ENCODE assay signal across 8 cellular contexts in the genomic region with DNA sequence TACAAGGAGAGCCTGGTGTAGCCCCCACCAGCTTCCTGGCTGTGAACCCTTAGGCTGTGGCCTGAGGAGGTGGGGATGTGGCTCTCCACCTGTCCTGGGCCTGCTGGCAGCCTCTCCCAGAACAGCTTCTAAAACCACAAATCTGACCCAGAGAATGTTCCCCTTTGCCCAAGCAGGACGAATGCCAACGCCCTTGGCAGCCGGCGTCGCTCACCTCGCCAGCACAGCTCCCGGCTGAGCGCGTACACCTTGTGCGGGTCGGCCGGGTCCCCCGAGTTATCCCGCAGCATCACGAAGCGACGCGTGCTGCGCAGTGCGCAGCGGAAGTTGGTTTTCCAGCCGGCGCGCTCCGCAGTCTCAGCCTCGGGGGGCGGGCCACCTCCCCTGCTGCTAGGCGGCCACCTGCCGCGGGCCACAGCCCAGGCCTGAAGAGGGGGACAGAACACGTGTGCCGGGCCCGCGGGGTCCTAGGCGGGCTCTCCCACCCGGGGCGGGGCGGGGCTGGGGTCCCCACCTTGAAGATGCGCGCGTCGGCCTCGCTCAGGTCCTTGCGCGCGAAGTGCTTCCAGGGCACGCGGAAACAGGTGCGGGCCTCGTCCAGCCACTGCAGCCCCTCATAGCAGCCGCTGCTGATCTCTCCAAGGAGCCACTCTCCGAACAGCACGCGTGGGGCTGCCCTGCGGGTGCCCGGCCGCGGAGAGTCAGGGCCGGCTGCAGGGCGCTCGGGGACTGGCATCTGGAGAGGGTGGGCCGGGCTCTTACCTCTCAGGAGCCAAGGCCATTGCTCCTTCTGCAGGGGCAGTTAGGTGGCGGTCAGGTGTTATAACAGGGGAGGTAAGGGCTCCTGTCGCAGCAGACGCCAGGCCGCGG. TPM values are rescaled to one million over a fixed set of nuclear protein-coding genes. Genes with fewer than 3 reads are reported as not detected.
DNase-seq lines count a peak whose midpoint lies in the region; ATAC-seq, FAIRE-seq and TF ChIP-seq lines count a peak whose summit lies in the region.

No MANE protein-coding gene starts in this region.

- CTCF ChIA-PET in Calu3 (lab: Charles Lee), result interaction anchor here (0.6 to 1.0 kb wide), 3 partner anchors 10 to 39 kb away, joined by 3 to 4 read pairs (median 4); no protein-coding TSS in a partner anchor
- CTCF ChIA-PET in K562 (lab: Yijun Ruan, JAX; ENCODE audit: low intra/inter-chr PET ratio), result no interaction called here

- no peak for TF ChIP-seq POLR2A in K562 (conservative IDR thresholded peaks at IDR 0.05)

- H3K27me3 ChIP-seq in HUES64 (ENCODE audit: insufficient read depth, low read length) (no peaks in the 10 kb centered on the region), K562 (ENCODE audit: control insufficient read depth in 2 of 2, insufficient read depth in 2 of 2, low read length in 2 of 2) (no peaks in the 10 kb centered on the region), thymus (ENCODE audit: control insufficient read depth, insufficient read depth) (no peaks in the 10 kb centered on the region)

- H3K4me2 ChIP-seq in K562 (ENCODE audit: insufficient read depth, low read length), result peak overlapping the region; percentile 88

- ATAC-seq in K562 (no peak), left lobe of liver (peak; percentile 46)

- H2AFZ ChIP-seq in K562 (ENCODE audit: low read depth, low read length), result no peak overlapping the region

- no peak for TF ChIP-seq RAD21 in K562 (CRISPR knock-in tag; conservative IDR thresholded peaks at IDR 0.05 in 1 of 2, IDR thresholded peaks at IDR 0.05 in 1 of 2)

- DNase-seq in Calu3 (no peak), K562 (ENCODE audit: extremely low read depth in 1 of 4, low spot score in 3 of 4) (no peak), left lobe of liver (ENCODE audit: low spot score) (peak; percentile 93), hepatic stellate cell (ENCODE audit: low spot score) (no peak), NCI-H345 (lab: John Stamatoyannopoulos, UW) (no peak), COLO829 (ENCODE audit: low spot score) (no peak)

- 88% methylated on average over 67 of the region's 67 CpGs for WGBS in HUES64
- WGBS in K562 (ENCODE audit: insufficient coverage, low coverage, missing lambda C conversion rate), result 91% methylated on average over 33 of the region's 67 CpGs
- WGBS in thymus, result 81% methylated on average over 67 of the region's 67 CpGs

- peaks cover 88% of the 10 kb centered on the region for H3K36me3 Mint-ChIP-seq in Calu3 (ENCODE audit: insufficient read depth, unreplicated experiment)

- in situ Hi-C loops in K562 (cut with MboI), result no loop called here

- H3K4me3 ChIP-seq in HUES64 (ENCODE audit: low read length) (peak overlapping the region; percentile 70), K562 (peak overlapping the region; percentile 78), thymus (ENCODE audit: low read length) (peak overlapping the region; percentile 94)

- H3K4me1 Mint-ChIP-seq in Calu3 (ENCODE audit: low read depth, unreplicated experiment), result no peaks in the 10 kb centered on the region

- H4K20me1 ChIP-seq in K562 (replicated peaks; ENCODE audit: control insufficient read depth, insufficient read depth, low read length), result peaks cover 13% of the 10 kb centered on the region

- H3K9me3 ChIP-seq in HUES64 (ENCODE audit: insufficient read depth, low read depth, low read length) (no peaks in the 10 kb centered on the region), K562 (replicated peaks; ENCODE audit: control insufficient read depth, insufficient read depth, low read depth, low read length) (no peaks in the 10 kb centered on the region), thymus (ENCODE audit: control insufficient read depth) (no peaks in the 10 kb centered on the region)

- H3K27ac ChIP-seq in HUES64 (ENCODE audit: low read depth, low read length) (peak overlapping the region; percentile 84), K562 (ENCODE audit: extremely low read depth, low read depth, low read length) (peak overlapping the region; percentile 84; the same call in 2 of the 3 replicates), thymus (ENCODE audit: low read depth) (peak overlapping the region; percentile 98)

- no peak for FAIRE-seq in K562 (lab: Jason Lieb, UNC)

- peak overlapping the region; percentile 74 for H3K27ac Mint-ChIP-seq in Calu3 (ENCODE audit: unreplicated experiment)

- H3K27me3 Mint-ChIP-seq in Calu3 (ENCODE audit: unreplicated experiment), result no peaks in the 10 kb centered on the region

- peaks cover 2% of the 10 kb centered on the region; the same call in 1 of the 2 replicates for H3K4me1 ChIP-seq in HUES64 (ENCODE audit: insufficient read depth, low read length)
- peaks cover 8 to 82% of the 10 kb centered on the region in 2 experiments for H3K4me1 ChIP-seq in K562 (replicated peaks in 1 of 2; ENCODE audit: control insufficient read depth in 2 of 2, insufficient read depth in 2 of 2, low read length in 2 of 2)
- H3K4me1 ChIP-seq in thymus (ENCODE audit: control insufficient read depth, insufficient read depth, low read length), result peaks cover 9% of the 10 kb centered on the region

- POLR2A ChIA-PET in K562 (lab: Yijun Ruan, JAX), result interaction anchor here (0.9 to 1.6 kb wide), 3 partner anchors 9 to 59 kb away, joined by 3 to 5 read pairs (median 3); no protein-coding TSS in a partner anchor

- H3K9ac ChIP-seq in HUES64 (ENCODE audit: low read depth, low read length), result peak overlapping the region; percentile 79
- peak overlapping the region; percentile 64 to 89; a peak in 3 of 4 replicates for H3K9ac ChIP-seq in K562 (ENCODE audit: insufficient read depth in 1 of 2, low read depth in 2 of 2, low read length in 2 of 2)

- BruUV-seq in Calu3 (replicated peaks; lab: Mats Ljungman, UMichigan), result TSS peak; percentile 66
- BruUV-seq in K562 (replicated peaks; lab: Mats Ljungman, UMichigan), result no TSS peak

- H3K79me2 ChIP-seq in K562 (ENCODE audit: control insufficient read depth, insufficient read depth, low read length), result peaks cover 9% of the 10 kb centered on the region; the same call in 1 of the 3 replicates

- no peaks in the 10 kb centered on the region for H3K9me3 Mint-ChIP-seq in Calu3 (ENCODE audit: low read depth, unreplicated experiment)

- no peak for TF ChIP-seq EP300 in K562 (IDR thresholded peaks at IDR 0.05; ENCODE audit: low read length)

- H3K4me3 Mint-ChIP-seq in Calu3 (ENCODE audit: low read depth, unreplicated experiment), result peak overlapping the region; percentile 85

- intact Hi-C loops in Calu3 (cut with micrococcal nuclease; ENCODE audit: unreplicated experiment) (no loop called here), K562 (cut with micrococcal nuclease) (loop anchor here (10.0 kb wide), 1 partner anchor 60 kb away; no protein-coding TSS in a partner anchor)

- no peak for TF ChIP-seq CTCF in Calu3 (IDR thresholded peaks at IDR 0.05; ENCODE audit: unreplicated experiment)
- TF ChIP-seq CTCF in K562 (IDR thresholded peaks at IDR 0.05 in 2 of 3, conservative IDR thresholded peaks at IDR 0.05 in 1 of 3; ENCODE audit: insufficient read depth in 2 of 3, low read depth in 1 of 3, low read length in 3 of 3), result no peak

- H3K9me1 ChIP-seq in K562 (ENCODE audit: control insufficient read depth, insufficient read depth, low read length), result peaks cover 6% of the 10 kb centered on the region

- peaks cover 43% of the 10 kb centered on the region for H3K36me3 ChIP-seq in HUES64 (ENCODE audit: insufficient read depth, low read length)
- H3K36me3 ChIP-seq in K562 (ENCODE audit: control insufficient read depth, insufficient read depth, low read length), result peaks cover 81% of the 10 kb centered on the region; the same call in 2 of the 3 replicates
- H3K36me3 ChIP-seq in thymus (ENCODE audit: control insufficient read depth, insufficient read depth), result peaks cover 54% of the 10 kb centered on the region

RNA-seq across cellular contexts. Expression of gene IRF7, which starts 0.9 kb away (rescaled TPM):
- total RNA-seq in Calu3 (2022) (48.7 and 93.5 TPM in 2 replicates), K562 (2014; rRNA removed) (3.7 and 8.3 TPM in 2 replicates), K562 (2014; rRNA removed; fragmentation: Illumina TruSeq; extraction: Trizol) (0.29 TPM in 1 of 2 replicates, not detected in the other), K562 (2015; rRNA removed; fragmentation: Illumina TruSeq; extraction: Trizol) (2.0 and 2.2 TPM in 2 replicates), K562 (2021) (6.5 and 7.6 TPM in 2 replicates), left lobe of liver (38.5 TPM)
- 6.0 TPM for polyA plus RNA-seq in HUES64 (2013, experiment 1 of 2)
- polyA plus RNA-seq in HUES64 (2013, experiment 2 of 2), result 4.6 TPM
- 3.7 and 21.2 TPM in 2 replicates for total RNA-seq in K562 (2011; cell fraction: chromatin; rRNA removed; ENCODE audit: low replicate concordance)
- 23.2 and 27.2 TPM in 2 replicates for total RNA-seq in K562 (2011; cell fraction: nucleolus; rRNA removed)
- 10.0 and 11.6 TPM in 2 replicates for total RNA-seq in K562 (2011; cell fraction: nucleoplasm; rRNA removed)
- polyA plus RNA-seq in K562 (2011; rRNA removed) (1.8 and 3.5 TPM in 2 replicates), K562 (2014; fragmentation: Illumina TruSeq; extraction: Trizol) (0.64 and 2.2 TPM in 2 replicates), K562 (2014; fragmentation: Nextera tagmentation; extraction: Ambion mirVana) (under 1 TPM; 0.27 to 0.48 TPM), K562 (2014; rRNA removed) (3.8 and 7.4 TPM in 2 replicates), thymus (102 TPM)
- 2.7 and 6.6 TPM in 2 replicates for polyA plus RNA-seq in K562 (2011; cell fraction: cytosol; rRNA removed)
- 21.3 and 30.3 TPM in 2 replicates for polyA plus RNA-seq in K562 (2011; cell fraction: nucleus; rRNA removed)
- 4.0 and 11.8 TPM in 2 replicates for polyA plus RNA-seq in K562 (2012)
- polyA minus RNA-seq in K562 (2011; rRNA and poly(A)+ RNA removed), result 0.42 and 0.49 TPM in 2 replicates
- 1.3 and 5.2 TPM in 2 replicates for polyA minus RNA-seq in K562 (2011; cell fraction: cytosol; rRNA and poly(A)+ RNA removed)
- 10.6 and 12.6 TPM in 2 replicates for polyA minus RNA-seq in K562 (2011; cell fraction: nucleus; rRNA and poly(A)+ RNA removed)

RNA-seq across cellular contexts. Expression of gene CDHR5, which starts 9.9 kb away (rescaled TPM):
- total RNA-seq in Calu3 (2022) (5.0 and 7.6 TPM in 2 replicates), K562 (2014; rRNA removed) (not detected in 2 replicates), K562 (2014; rRNA removed; fragmentation: Illumina TruSeq; extraction: Trizol) (not detected in 2 replicates), K562 (2015; rRNA removed; fragmentation: Illumina TruSeq; extraction: Trizol) (not detected in 2 replicates), K562 (2021) (0.16 TPM in 1 of 2 replicates, not detected in the other), left lobe of liver (64.8 TPM)
- not detected for polyA plus RNA-seq in HUES64 (2013, experiment 1 of 2)
- not detected for polyA plus RNA-seq in HUES64 (2013, experiment 2 of 2)
- total RNA-seq in K562 (2011; cell fraction: chromatin; rRNA removed; ENCODE audit: low replicate concordance), result not detected in 2 replicates
- not detected in 2 replicates for total RNA-seq in K562 (2011; cell fraction: nucleolus; rRNA removed)
- not detected in 2 replicates for total RNA-seq in K562 (2011; cell fraction: nucleoplasm; rRNA removed)
- polyA plus RNA-seq in K562 (2011; rRNA removed) (not detected in 2 replicates), K562 (2014; fragmentation: Illumina TruSeq; extraction: Trizol) (not detected in 2 replicates), K562 (2014; fragmentation: Nextera tagmentation; extraction: Ambion mirVana) (not detected), K562 (2014; rRNA removed) (not detected in 2 replicates), thymus (0.05 TPM)
- not detected in 2 replicates for polyA plus RNA-seq in K562 (2011; cell fraction: cytosol; rRNA removed)
- polyA plus RNA-seq in K562 (2011; cell fraction: nucleus; rRNA removed), result not detected in 2 replicates
- polyA plus RNA-seq in K562 (2012), result 0.06 and 0.14 TPM in 2 replicates
- polyA minus RNA-seq in K562 (2011; rRNA and poly(A)+ RNA removed), result not detected in 2 replicates
- polyA minus RNA-seq in K562 (2011; cell fraction: cytosol; rRNA and poly(A)+ RNA removed), result not detected in 2 replicates
- polyA minus RNA-seq in K562 (2011; cell fraction: nucleus; rRNA and poly(A)+ RNA removed), result not detected in 2 replicates

RNA-seq across cellular contexts. Expression of gene SCT, which starts 12.2 kb away (rescaled TPM):
- total RNA-seq in Calu3 (2022) (not detected in 2 replicates), K562 (2014; rRNA removed) (not detected in 2 replicates), K562 (2014; rRNA removed; fragmentation: Illumina TruSeq; extraction: Trizol) (not detected in 2 replicates), K562 (2015; rRNA removed; fragmentation: Illumina TruSeq; extraction: Trizol) (not detected in 2 replicates), K562 (2021) (not detected in 2 replicates), left lobe of liver (0.81 TPM)
- polyA plus RNA-seq in HUES64 (2013, experiment 1 of 2), result 1.7 TPM
- polyA plus RNA-seq in HUES64 (2013, experiment 2 of 2), result not detected
- not detected in 2 replicates for total RNA-seq in K562 (2011; cell fraction: chromatin; rRNA removed; ENCODE audit: low replicate concordance)
- total RNA-seq in K562 (2011; cell fraction: nucleolus; rRNA removed), result not detected in 2 replicates
- not detected in 2 replicates for total RNA-seq in K562 (2011; cell fraction: nucleoplasm; rRNA removed)
- polyA plus RNA-seq in K562 (2011; rRNA removed) (not detected in 2 replicates), K562 (2014; fragmentation: Illumina TruSeq; extraction: Trizol) (not detected in 2 replicates), K562 (2014; fragmentation: Nextera tagmentation; extraction: Ambion mirVana) (not detected), K562 (2014; rRNA removed) (not detected in 2 replicates), thymus (0.25 TPM)
- not detected in 2 replicates for polyA plus RNA-seq in K562 (2011; cell fraction: cytosol; rRNA removed)
- not detected in 2 replicates for polyA plus RNA-seq in K562 (2011; cell fraction: nucleus; rRNA removed)
- polyA plus RNA-seq in K562 (2012), result not detected in 2 replicates
- polyA minus RNA-seq in K562 (2011; rRNA and poly(A)+ RNA removed), result not detected in 2 replicates
- not detected in 2 replicates for polyA minus RNA-seq in K562 (2011; cell fraction: cytosol; rRNA and poly(A)+ RNA removed)
- not detected in 2 replicates for polyA minus RNA-seq in K562 (2011; cell fraction: nucleus; rRNA and poly(A)+ RNA removed)

RNA-seq across cellular contexts. Expression of gene DRD4, which starts 22.3 kb away (rescaled TPM):
- 1.3 TPM in 2 replicates for total RNA-seq in Calu3 (2022)
- 2.0 TPM for polyA plus RNA-seq in HUES64 (2013, experiment 1 of 2)
- polyA plus RNA-seq in HUES64 (2013, experiment 2 of 2), result 2.2 TPM
- total RNA-seq in K562 (2011; cell fraction: chromatin; rRNA removed; ENCODE audit: low replicate concordance), result 0.30 and 1.00 TPM in 2 replicates
- 0.67 and 0.79 TPM in 2 replicates for total RNA-seq in K562 (2011; cell fraction: nucleolus; rRNA removed)
- 0.59 and 1.1 TPM in 2 replicates for total RNA-seq in K562 (2011; cell fraction: nucleoplasm; rRNA removed)
- 0.24 TPM in 1 of 2 replicates, not detected in the other for total RNA-seq in K562 (2014; rRNA removed)
- total RNA-seq in K562 (2014; rRNA removed; fragmentation: Illumina TruSeq; extraction: Trizol), result not detected in 2 replicates
- total RNA-seq in K562 (2015; rRNA removed; fragmentation: Illumina TruSeq; extraction: Trizol), result 0.14 TPM in 1 of 2 replicates, not detected in the other
- 0.95 and 1.4 TPM in 2 replicates for total RNA-seq in K562 (2021)
- 0.11 TPM in 1 of 2 replicates, not detected in the other for polyA plus RNA-seq in K562 (2011; rRNA removed)
- 0.04 and 0.06 TPM in 2 replicates for polyA plus RNA-seq in K562 (2011; cell fraction: cytosol; rRNA removed)
- polyA plus RNA-seq in K562 (2011; cell fraction: nucleus; rRNA removed), result 0.60 and 0.70 TPM in 2 replicates
- polyA plus RNA-seq in K562 (2012), result 0.36 and 0.51 TPM in 2 replicates
- 0.11 TPM in 1 of 2 replicates, not detected in the other for polyA plus RNA-seq in K562 (2014; fragmentation: Illumina TruSeq; extraction: Trizol)
- polyA plus RNA-seq in K562 (2014; fragmentation: Nextera tagmentation; extraction: Ambion mirVana), result under 1 TPM in 1 of 2 experiments, not detected in 1; 0.04 TPM
- 0.27 and 0.49 TPM in 2 replicates for polyA plus RNA-seq in K562 (2014; rRNA removed)
- polyA minus RNA-seq in K562 (2011; rRNA and poly(A)+ RNA removed), result not detected in 2 replicates
- polyA minus RNA-seq in K562 (2011; cell fraction: cytosol; rRNA and poly(A)+ RNA removed), result not detected in 2 replicates
- 0.13 and 0.22 TPM in 2 replicates for polyA minus RNA-seq in K562 (2011; cell fraction: nucleus; rRNA and poly(A)+ RNA removed)
- 0.68 TPM for total RNA-seq in left lobe of liver
- polyA plus RNA-seq in thymus, result 0.82 TPM

RNA-seq across cellular contexts. Expression of gene PHRF1, which starts 38.5 kb away (rescaled TPM):
- 42.3 and 43.2 TPM in 2 replicates for total RNA-seq in Calu3 (2022)
- 21.9 TPM for polyA plus RNA-seq in HUES64 (2013, experiment 1 of 2)
- 23.0 TPM for polyA plus RNA-seq in HUES64 (2013, experiment 2 of 2)
- 57.3 and 135 TPM in 2 replicates for total RNA-seq in K562 (2011; cell fraction: chromatin; rRNA removed; ENCODE audit: low replicate concordance)
- total RNA-seq in K562 (2011; cell fraction: nucleolus; rRNA removed), result 56.1 and 60.9 TPM in 2 replicates
- total RNA-seq in K562 (2011; cell fraction: nucleoplasm; rRNA removed), result 48.9 and 51.5 TPM in 2 replicates
- total RNA-seq in K562 (2014; rRNA removed), result 20.4 and 28.6 TPM in 2 replicates
- total RNA-seq in K562 (2014; rRNA removed; fragmentation: Illumina TruSeq; extraction: Trizol), result 4.2 and 4.9 TPM in 2 replicates
- total RNA-seq in K562 (2015; rRNA removed; fragmentation: Illumina TruSeq; extraction: Trizol), result 17.4 and 19.1 TPM in 2 replicates
- total RNA-seq in K562 (2021), result 34.5 and 37.2 TPM in 2 replicates
- polyA plus RNA-seq in K562 (2011; rRNA removed), result 7.5 and 10.5 TPM in 2 replicates
- 7.2 and 14.5 TPM in 2 replicates for polyA plus RNA-seq in K562 (2011; cell fraction: cytosol; rRNA removed)
- 27.6 and 43.0 TPM in 2 replicates for polyA plus RNA-seq in K562 (2011; cell fraction: nucleus; rRNA removed)
- polyA plus RNA-seq in K562 (2012), result 12.2 and 16.7 TPM in 2 replicates
- polyA plus RNA-seq in K562 (2014; fragmentation: Illumina TruSeq; extraction: Trizol), result 7.7 and 14.5 TPM in 2 replicates
- under 1 TPM; 0.07 to 0.18 TPM for polyA plus RNA-seq in K562 (2014; fragmentation: Nextera tagmentation; extraction: Ambion mirVana)
- polyA plus RNA-seq in K562 (2014; rRNA removed), result 16.9 and 19.9 TPM in 2 replicates
- 6.1 and 8.0 TPM in 2 replicates for polyA minus RNA-seq in K562 (2011; rRNA and poly(A)+ RNA removed)
- 13.6 and 23.3 TPM in 2 replicates for polyA minus RNA-seq in K562 (2011; cell fraction: cytosol; rRNA and poly(A)+ RNA removed)
- 15.5 and 20.1 TPM in 2 replicates for polyA minus RNA-seq in K562 (2011; cell fraction: nucleus; rRNA and poly(A)+ RNA removed)
- 25.4 TPM for total RNA-seq in left lobe of liver
- polyA plus RNA-seq in thymus, result 23.7 TPM
